ENCODE assay signal across 8 cellular contexts in genomic region chr9:3181049-3181953, GRCh38.
DNase-seq lines count a peak whose midpoint lies in the region; ATAC-seq and TF ChIP-seq lines count a peak whose summit lies in the region.

No MANE protein-coding gene starts in this region.

- H3K27me3 Mint-ChIP-seq in activated naive CD4-positive, alpha-beta T cell treated with anti-CD3 and anti-CD28 coated beads, Interleukin-2, amount 50 U/mL, for 24 hours: peaks cover 34% of the 10 kb centered on the region

- DNase-seq in NCI-H226: peak; percentile 11
- DNase-seq in iPS DF 19.7 (ENCODE audit: low read depth, low spot score): peak; percentile 48
- peak; percentile 9 for DNase-seq in stimulated activated CD4-positive, alpha-beta T cell treated with anti-CD3 and anti-CD28 coated beads, Interleukin-12 subunit alpha, Interleukin-12 subunit beta, amount 100 ng/mL, for 4 hours
- no peak for DNase-seq in COLO829 (ENCODE audit: low spot score)

- H3K36me3 Mint-ChIP-seq in activated naive CD4-positive, alpha-beta T cell treated with anti-CD3 and anti-CD28 coated beads, Interleukin-2, amount 50 U/mL, for 24 hours: no peaks in the 10 kb centered on the region

- H3K4me1 Mint-ChIP-seq in activated naive CD4-positive, alpha-beta T cell treated with anti-CD3 and anti-CD28 coated beads, Interleukin-2, amount 50 U/mL, for 24 hours: peaks cover 4% of the 10 kb centered on the region

- peak; percentile 51; the same call in 2 of the 3 replicates for TF ChIP-seq CTCF in GM12872 (IDR thresholded peaks at IDR 0.05; ENCODE audit: insufficient read depth, low read depth, low read length)

- H3K27ac Mint-ChIP-seq in activated naive CD4-positive, alpha-beta T cell treated with anti-CD3 and anti-CD28 coated beads, Interleukin-2, amount 50 U/mL, for 24 hours: no peak overlapping the region

- peak; percentile 63 for ATAC-seq in HG02852 (IDR thresholded peaks at IDR 0.05; ENCODE audit: unreplicated experiment)
- no peak for ATAC-seq in HG02970 (IDR thresholded peaks at IDR 0.05; ENCODE audit: low FRiP score, unreplicated experiment)

- H3K4me3 Mint-ChIP-seq in activated naive CD4-positive, alpha-beta T cell treated with anti-CD3 and anti-CD28 coated beads, Interleukin-2, amount 50 U/mL, for 24 hours: peak overlapping the region; percentile 67

- H3K9me3 Mint-ChIP-seq in activated naive CD4-positive, alpha-beta T cell treated with anti-CD3 and anti-CD28 coated beads, Interleukin-2, amount 50 U/mL, for 24 hours: no peaks in the 10 kb centered on the region
